24 cellular contexts compared by ENCODE assay signal in genomic region chr7:94062372-94062771, GRCh38. TPM values are rescaled to one million over a fixed set of nuclear protein-coding genes. Genes with fewer than 3 reads are reported as not detected.
A peak's percentile ranks its signal among the peaks of the same experiment; 100 is the strongest.
DNase-seq lines count a peak whose midpoint lies in the region; ATAC-seq and TF ChIP-seq lines count a peak whose summit lies in the region.
"Had no signal": no experiment of that assay in that cellular context is flagged by ENCODE, and none has a peak within 500 bp of the region (broad histone marks: within the 10 kb centered on the region; RNA-seq: fewer than 3 reads in every experiment).

No MANE protein-coding gene starts in this region.

- H4K20me1 ChIP-seq in BLaER1 treated with 17β-estradiol and CSF1 and Interleukin-3, amounts not matched to agents 10 nM and 100 nM = no peaks in the 10 kb centered on the region
- H4K20me1 ChIP-seq in IMR-90 (ENCODE audit: insufficient read depth, low read length) = no peaks in the 10 kb centered on the region

- TF ChIP-seq POLR2A in IMR-90 (IDR thresholded peaks at IDR 0.05; ENCODE audit: low read depth, low read length) = no peak

- peak overlapping the region; percentile 99; the same call in 1 of the 2 replicates for H3K18ac ChIP-seq in IMR-90 (ENCODE audit: low read depth, low read length)

- H3K27ac ChIP-seq in BLaER1 treated with 17β-estradiol and CSF1 and Interleukin-3, amounts not matched to agents 10 nM and 100 nM = no peak overlapping the region
- no peak overlapping the region for H3K27ac ChIP-seq in IMR-90 (ENCODE audit: insufficient read depth, low read length)
- H3K27ac ChIP-seq: neutrophil, SK-N-MC had no signal

- 0 out of 2 replicates have a peak, but pooled peaks cover 2% of the 10 kb centered on the region for H3K9me1 ChIP-seq in IMR-90 (ENCODE audit: insufficient read depth, low read length)

- POLR2A ChIA-PET in IMR-90 (lab: Charles Lee; ENCODE audit: unreplicated experiment) = no interaction called here

- peak; percentile 47 for DNase-seq in IMR-90
- DNase-seq in choroid plexus epithelial cell (ENCODE audit: low read depth) = peak; percentile 39
- DNase-seq in memory B cell (ENCODE audit: low spot score in 2 of 2) = no peak
- DNase-seq in GF-D8 (lab: John Stamatoyannopoulos, UW) = no peak
- no peak for DNase-seq in MV-4-11 (lab: John Stamatoyannopoulos, UW)
- DNase-seq in C1 segment of cervical spinal cord (lab: John Stamatoyannopoulos, UW) = no peak
- DNase-seq in retina = no peak
- DNase-seq: activated CD4-positive, alpha-beta T cell treated with anti-CD3 and anti-CD28 coated beads, Interleukin-2, amount 50 U/mL, for 48 hours; activated naive CD4-positive, alpha-beta T cell; amniotic stem cell; CD8-positive, alpha-beta T cell; cortex of kidney; DMS53; H7; immature natural killer cell; NCI-H1436 treated with DMSO at 0.1 percent for 48 hours; NCI-H510A treated with DMSO at 0.1 percent for 48 hours; RPMI8226; stimulated activated CD4-positive, alpha-beta T cell treated with anti-CD3 and anti-CD28 coated beads, Interleukin-2, amount 100 ng/mL, for 48 hours; stimulated activated naive CD8-positive, alpha-beta T cell treated with anti-CD3 and anti-CD28 coated beads, Interleukin-15, Interleukin-2, amounts not matched to agents 100 U/mL and 50 U/mL, for 24 hours had no signal

- no peak overlapping the region for H2BK120ac ChIP-seq in IMR-90 (ENCODE audit: low read depth, low read length)

- ATAC-seq in IMR-90 (ENCODE audit: low read depth) (no peak), memory B cell (ENCODE audit: low read depth) (no peak)
- ATAC-seq: CD8-positive, alpha-beta T cell; stimulated activated naive CD8-positive, alpha-beta T cell treated with anti-CD3 and anti-CD28 coated beads, Interleukin-15, Interleukin-2, amounts not matched to agents 100 U/mL and 50 U/mL, for 24 hours had no signal

- H2BK15ac ChIP-seq in IMR-90 (ENCODE audit: low read depth, low read length) = peak overlapping the region; percentile 45; the same call in 1 of the 3 replicates

- H4K5ac ChIP-seq in IMR-90 (ENCODE audit: low read depth, low read length) = peak overlapping the region; percentile 96; the same call in 1 of the 2 replicates

- peak overlapping the region; percentile 12; the same call in 1 of the 2 replicates for H4K91ac ChIP-seq in IMR-90 (ENCODE audit: insufficient read depth, low read depth, low read length)

- no peak overlapping the region for H2AK5ac ChIP-seq in IMR-90 (ENCODE audit: low read depth, low read length)

- in situ Hi-C loops in IMR-90 (cut with MboI; ENCODE audit: low sequenced_read_pairs) = no loop called here

- no peaks in the 10 kb centered on the region for H3K27me3 ChIP-seq in BLaER1 treated with 17β-estradiol and CSF1 and Interleukin-3, amounts not matched to agents 10 nM and 100 nM
- no peaks in the 10 kb centered on the region for H3K27me3 ChIP-seq in IMR-90 (ENCODE audit: control insufficient read depth, insufficient read depth, low read length)

- no peak for TF ChIP-seq RAD21 in IMR-90 (IDR thresholded peaks at IDR 0.05; ENCODE audit: low read length)

- no peaks in the 10 kb centered on the region for H3K36me3 ChIP-seq in BLaER1 treated with 17β-estradiol and CSF1 and Interleukin-3, amounts not matched to agents 10 nM and 100 nM
- H3K36me3 ChIP-seq in IMR-90 (ENCODE audit: control insufficient read depth, insufficient read depth, low read length) = no peaks in the 10 kb centered on the region
- H3K36me3 ChIP-seq: neutrophil had no signal

- CTCF ChIA-PET in IMR-90 (lab: Yijun Ruan, JAX) = no interaction called here

- dilution Hi-C loops in IMR-90 (cut with HindIII; ENCODE audit: low sequenced_read_pairs, unreplicated experiment) = no loop called here

- intact Hi-C loops in IMR-90 (cut with micrococcal nuclease) = no loop called here

- BruUV-seq in IMR-90 (replicated peaks; lab: Mats Ljungman, UMichigan) = no TSS peak

- no peaks in the 10 kb centered on the region for H3K9me3 Mint-ChIP-seq in memory B cell
- H3K9me3 Mint-ChIP-seq: CD8-positive, alpha-beta T cell; immature natural killer cell had no signal

- no CpG with 5 or more reads among the region's 3 CpGs for WGBS in IMR-90 (ENCODE audit: extremely low coverage in 2 of 2, insufficient read length in 1 of 2), 2 experiments

- peak overlapping the region; percentile 3 for H3K27ac Mint-ChIP-seq in memory B cell
- H3K27ac Mint-ChIP-seq: CD8-positive, alpha-beta T cell; immature natural killer cell had no signal

- no peak overlapping the region for H3K4ac ChIP-seq in IMR-90 (ENCODE audit: low read depth, low read length)

- H3K36me3 Mint-ChIP-seq in memory B cell = no peaks in the 10 kb centered on the region
- H3K36me3 Mint-ChIP-seq: CD8-positive, alpha-beta T cell; immature natural killer cell had no signal

- H2AK9ac ChIP-seq in IMR-90 (replicated peaks; ENCODE audit: low read depth, low read length, poor library complexity) = no peak overlapping the region

- H3K14ac ChIP-seq in IMR-90 (replicated peaks; ENCODE audit: low read depth, low read length) = peak overlapping the region; percentile 49; the same call in 1 of the 2 replicates

- TF ChIP-seq CTCF in IMR-90 (conservative IDR thresholded peaks at IDR 0.05; ENCODE audit: low read depth, low read length) (no peak), choroid plexus epithelial cell (conservative IDR thresholded peaks at IDR 0.05; ENCODE audit: low read depth, low read length) (no peak)

- H3K4me1 Mint-ChIP-seq in memory B cell = peaks cover 17% of the 10 kb centered on the region

- peak overlapping the region; percentile 84 for H2BK5ac ChIP-seq in IMR-90 (ENCODE audit: low read depth, low read length, poor library complexity, severe bottlenecking)

- H3K9me3 ChIP-seq in BLaER1 treated with 17β-estradiol and CSF1 and Interleukin-3, amounts not matched to agents 10 nM and 100 nM (replicated peaks in 1 of 11) = peaks cover 0 to 19% (median under 1%) of the 10 kb centered on the region in 11 experiments; a peak in 9 of 22 replicates
- H3K9me3 ChIP-seq in IMR-90 (ENCODE audit: control insufficient read depth, insufficient read depth, low read length) = no peaks in the 10 kb centered on the region
- H3K9me3 ChIP-seq: neutrophil had no signal

- peak overlapping the region in 9 of 11 experiments; percentile 0 to 72 (median 32); a peak in 8 of 22 replicates for H3K4me2 ChIP-seq in BLaER1 treated with 17β-estradiol and CSF1 and Interleukin-3, amounts not matched to agents 10 nM and 100 nM
- peak overlapping the region; percentile 17; the same call in 1 of the 2 replicates for H3K4me2 ChIP-seq in IMR-90 (ENCODE audit: low read depth, low read length)
- H3K4me2 ChIP-seq: smooth muscle cell had no signal

- H3K4me1 ChIP-seq in BLaER1 treated with 17β-estradiol and CSF1 and Interleukin-3, amounts not matched to agents 10 nM and 100 nM = peaks cover 9 to 68% (median 41%) of the 10 kb centered on the region in 10 experiments; a peak in 19 of 20 replicates
- peaks cover 12% of the 10 kb centered on the region; the same call in 1 of the 2 replicates for H3K4me1 ChIP-seq in IMR-90 (ENCODE audit: control insufficient read depth, insufficient read depth, low read length)

- H3K27me3 Mint-ChIP-seq in memory B cell = no peaks in the 10 kb centered on the region

- H3K79me1 ChIP-seq in IMR-90 (ENCODE audit: low read depth in 1 of 2, low read length in 2 of 2) = no peaks in the 10 kb centered on the region

- H4K8ac ChIP-seq in IMR-90 (ENCODE audit: low read depth in 2 of 2, low read length in 2 of 2) = peak overlapping the region in 1 of 2 experiments; percentile 49; a peak in 1 of 4 replicates

- no peak overlapping the region for H2BK20ac ChIP-seq in IMR-90 (ENCODE audit: low read depth, low read length)

- H3K9ac ChIP-seq in BLaER1 treated with 17β-estradiol and CSF1 and Interleukin-3, amounts not matched to agents 10 nM and 100 nM = no peak overlapping the region
- H3K9ac ChIP-seq in IMR-90 (ENCODE audit: low read depth, low read length) = no peak overlapping the region

- no peak overlapping the region for H3K4me3 Mint-ChIP-seq in memory B cell
- H3K4me3 Mint-ChIP-seq: CD8-positive, alpha-beta T cell; immature natural killer cell had no signal

- H3K56ac ChIP-seq in IMR-90 (ENCODE audit: extremely low read depth, insufficient read depth, low read length) = no peak overlapping the region

- H3K23ac ChIP-seq in IMR-90 (ENCODE audit: low read depth, low read length) = no peak overlapping the region

- no peak overlapping the region for H3K4me3 ChIP-seq in BLaER1 treated with 17β-estradiol and CSF1 and Interleukin-3, amounts not matched to agents 10 nM and 100 nM
- H3K4me3 ChIP-seq in IMR-90 (ENCODE audit: insufficient read depth, low read depth, low read length) (no peak overlapping the region), choroid plexus epithelial cell (ENCODE audit: low read depth, low read length) (no peak overlapping the region)
- H3K4me3 ChIP-seq: SK-N-MC, smooth muscle cell had no signal

- H2AFZ ChIP-seq in IMR-90 (replicated peaks; ENCODE audit: low read length, poor library complexity) = no peak overlapping the region

TF ChIP-seq in IMR-90, 13 proteins besides CTCF, POLR2A, EP300 and RAD21 (continues in another document):
- TF ChIP-seq USF2 (IDR thresholded peaks at IDR 0.05; ENCODE audit: low read depth, low read length) (no peak), SMC3 (IDR thresholded peaks at IDR 0.05; ENCODE audit: low read depth, low read length) (no peak), RFX5 (IDR thresholded peaks at IDR 0.05; ENCODE audit: low read depth, low read length) (no peak), BHLHE40 (IDR thresholded peaks at IDR 0.05; ENCODE audit: low read depth, low read length) (no peak), MAZ (IDR thresholded peaks at IDR 0.05; ENCODE audit: borderline replicate concordance, low read depth, low read length) (no peak), RCOR1 (IDR thresholded peaks at IDR 0.05; ENCODE audit: insufficient replicate concordance, low read length) (no peak), CEBPB (IDR thresholded peaks at IDR 0.05; ENCODE audit: low read depth, low read length) (no peak)

RNA-seq across cellular contexts. Expression of gene BET1, which starts 58.2 kb away (rescaled TPM):
- total RNA-seq in IMR-90 (2012; rRNA removed) = 9.9 and 36.4 TPM in 2 replicates
- 21.6 and 33.2 TPM in 2 replicates for polyA plus RNA-seq in IMR-90 (2012; rRNA removed)
- 4.5 and 8.7 TPM in 2 replicates for polyA plus RNA-seq in IMR-90 (2012; cell fraction: cytosol; rRNA removed)
- 1.8 and 10.5 TPM in 2 replicates for polyA plus RNA-seq in IMR-90 (2012; cell fraction: nucleus; rRNA removed; ENCODE audit: low replicate concordance)

Comparison
In these comparisons a context has a peak if more than half of its experiments do, and no peak if none do; other contexts are left out.
1. DNase-seq: peak in IMR-90 (single experiment) and choroid plexus epithelial cell (single experiment); none in memory B cell (0 of 2), GF-D8 (single experiment), MV-4-11 (single experiment), C1 segment of cervical spinal cord (0 of 14) and retina (single experiment).